In the genomic region with DNA sequence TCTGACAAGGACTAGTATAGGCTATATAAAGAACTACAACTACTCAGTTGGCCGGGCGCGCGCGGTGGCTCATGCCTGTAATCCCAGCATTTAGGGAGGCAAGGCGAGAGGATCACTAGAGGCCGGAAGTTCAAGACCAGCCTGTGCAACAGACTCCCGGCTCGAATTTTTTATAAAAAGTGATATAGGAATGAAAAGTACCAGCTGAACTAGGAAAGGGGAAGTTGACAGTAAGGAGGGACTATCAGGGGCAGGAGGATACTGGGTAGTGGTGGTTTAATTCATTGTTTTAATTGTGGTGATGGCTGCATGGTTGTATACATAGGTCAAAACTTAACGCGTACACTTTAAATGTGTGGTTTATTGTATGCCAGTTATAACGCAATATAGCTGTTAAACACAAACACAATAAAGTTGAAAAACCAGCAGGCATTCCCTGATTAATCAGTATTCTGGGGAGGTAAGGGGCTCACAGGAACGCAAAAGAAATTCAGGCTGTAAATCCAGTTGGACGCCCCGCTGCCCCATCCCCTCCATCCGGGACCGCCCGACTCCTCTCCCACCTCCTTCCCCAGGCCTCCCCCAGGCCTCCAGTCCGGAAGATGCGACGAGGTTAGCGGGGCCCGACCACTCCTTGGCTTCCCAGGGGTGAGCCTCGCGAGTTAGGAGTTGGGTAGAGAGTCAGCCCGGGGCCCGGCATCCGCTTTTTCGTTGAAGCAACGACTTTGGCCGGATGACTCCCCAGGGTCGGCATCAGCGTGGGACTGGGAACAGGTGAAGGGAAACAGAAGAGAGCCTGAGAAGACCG, we compare ENCODE assay signal across 1 cellular context.
TF ChIP-seq lines count a peak whose summit lies in the region.

No MANE protein-coding gene starts in this region.

TF ChIP-seq in GM12878, 131 proteins besides CTCF, POLR2A, EP300 and RAD21 (continued from another document and continues in another):
- TF ChIP-seq, protein P1, sequence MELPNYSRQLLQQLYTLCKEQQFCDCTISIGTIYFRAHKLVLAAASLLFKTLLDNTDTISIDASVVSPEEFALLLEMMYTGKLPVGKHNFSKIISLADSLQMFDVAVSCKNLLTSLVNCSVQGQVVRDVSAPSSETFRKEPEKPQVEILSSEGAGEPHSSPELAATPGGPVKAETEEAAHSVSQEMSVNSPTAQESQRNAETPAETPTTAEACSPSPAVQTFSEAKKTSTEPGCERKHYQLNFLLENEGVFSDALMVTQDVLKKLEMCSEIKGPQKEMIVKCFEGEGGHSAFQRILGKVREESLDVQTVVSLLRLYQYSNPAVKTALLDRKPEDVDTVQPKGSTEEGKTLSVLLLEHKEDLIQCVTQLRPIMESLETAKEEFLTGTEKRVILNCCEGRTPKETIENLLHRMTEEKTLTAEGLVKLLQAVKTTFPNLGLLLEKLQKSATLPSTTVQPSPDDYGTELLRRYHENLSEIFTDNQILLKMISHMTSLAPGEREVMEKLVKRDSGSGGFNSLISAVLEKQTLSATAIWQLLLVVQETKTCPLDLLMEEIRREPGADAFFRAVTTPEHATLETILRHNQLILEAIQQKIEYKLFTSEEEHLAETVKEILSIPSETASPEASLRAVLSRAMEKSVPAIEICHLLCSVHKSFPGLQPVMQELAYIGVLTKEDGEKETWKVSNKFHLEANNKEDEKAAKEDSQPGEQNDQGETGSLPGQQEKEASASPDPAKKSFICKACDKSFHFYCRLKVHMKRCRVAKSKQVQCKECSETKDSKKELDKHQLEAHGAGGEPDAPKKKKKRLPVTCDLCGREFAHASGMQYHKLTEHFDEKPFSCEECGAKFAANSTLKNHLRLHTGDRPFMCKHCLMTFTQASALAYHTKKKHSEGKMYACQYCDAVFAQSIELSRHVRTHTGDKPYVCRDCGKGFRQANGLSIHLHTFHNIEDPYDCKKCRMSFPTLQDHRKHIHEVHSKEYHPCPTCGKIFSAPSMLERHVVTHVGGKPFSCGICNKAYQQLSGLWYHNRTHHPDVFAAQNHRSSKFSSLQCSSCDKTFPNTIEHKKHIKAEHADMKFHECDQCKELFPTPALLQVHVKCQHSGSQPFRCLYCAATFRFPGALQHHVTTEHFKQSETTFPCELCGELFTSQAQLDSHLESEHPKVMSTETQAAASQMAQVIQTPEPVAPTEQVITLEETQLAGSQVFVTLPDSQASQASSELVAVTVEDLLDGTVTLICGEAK (IDR thresholded peaks at IDR 0.05; ENCODE audit: borderline replicate concordance) = no peak
- TF ChIP-seq NFIC (IDR thresholded peaks at IDR 0.05; ENCODE audit: low read depth, low read length) = peak; percentile 73; the same call in 1 of the 2 replicates
- TF ChIP-seq, protein P2, sequence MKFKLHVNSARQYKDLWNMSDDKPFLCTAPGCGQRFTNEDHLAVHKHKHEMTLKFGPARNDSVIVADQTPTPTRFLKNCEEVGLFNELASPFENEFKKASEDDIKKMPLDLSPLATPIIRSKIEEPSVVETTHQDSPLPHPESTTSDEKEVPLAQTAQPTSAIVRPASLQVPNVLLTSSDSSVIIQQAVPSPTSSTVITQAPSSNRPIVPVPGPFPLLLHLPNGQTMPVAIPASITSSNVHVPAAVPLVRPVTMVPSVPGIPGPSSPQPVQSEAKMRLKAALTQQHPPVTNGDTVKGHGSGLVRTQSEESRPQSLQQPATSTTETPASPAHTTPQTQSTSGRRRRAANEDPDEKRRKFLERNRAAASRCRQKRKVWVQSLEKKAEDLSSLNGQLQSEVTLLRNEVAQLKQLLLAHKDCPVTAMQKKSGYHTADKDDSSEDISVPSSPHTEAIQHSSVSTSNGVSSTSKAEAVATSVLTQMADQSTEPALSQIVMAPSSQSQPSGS (IDR thresholded peaks at IDR 0.05; ENCODE audit: low read length) = no peak
- no peak for TF ChIP-seq MYB (IDR thresholded peaks at IDR 0.05; ENCODE audit: borderline replicate concordance, low read depth, low read length)
- TF ChIP-seq TCF12 (IDR thresholded peaks at IDR 0.05; ENCODE audit: low read depth, low read length) = no peak
- TF ChIP-seq BCLAF1 (IDR thresholded peaks at IDR 0.05) = peak; percentile 94
- no peak for TF ChIP-seq RCOR1 (conservative IDR thresholded peaks at IDR 0.05; ENCODE audit: low read depth, low read length)
- no peak for TF ChIP-seq RUNX3 (IDR thresholded peaks at IDR 0.05; ENCODE audit: low read length)
- no peak for TF ChIP-seq HDAC6 (IDR thresholded peaks at IDR 0.05; ENCODE audit: unreplicated experiment)
- TF ChIP-seq ZNF622 (IDR thresholded peaks at IDR 0.05) = no peak
- no peak for TF ChIP-seq USF2 (IDR thresholded peaks at IDR 0.05; ENCODE audit: borderline replicate concordance, low read depth, low read length)
- no peak for TF ChIP-seq NR2C1 (IDR thresholded peaks at IDR 0.05)
- no peak for TF ChIP-seq RBBP5 (conservative IDR thresholded peaks at IDR 0.05)
- 0 out of 2 replicates have a peak, but pooled peaks have one; percentile 53 for TF ChIP-seq WRNIP1 (IDR thresholded peaks at IDR 0.05; ENCODE audit: borderline replicate concordance, low read depth, low read length)
- TF ChIP-seq, protein P3, sequence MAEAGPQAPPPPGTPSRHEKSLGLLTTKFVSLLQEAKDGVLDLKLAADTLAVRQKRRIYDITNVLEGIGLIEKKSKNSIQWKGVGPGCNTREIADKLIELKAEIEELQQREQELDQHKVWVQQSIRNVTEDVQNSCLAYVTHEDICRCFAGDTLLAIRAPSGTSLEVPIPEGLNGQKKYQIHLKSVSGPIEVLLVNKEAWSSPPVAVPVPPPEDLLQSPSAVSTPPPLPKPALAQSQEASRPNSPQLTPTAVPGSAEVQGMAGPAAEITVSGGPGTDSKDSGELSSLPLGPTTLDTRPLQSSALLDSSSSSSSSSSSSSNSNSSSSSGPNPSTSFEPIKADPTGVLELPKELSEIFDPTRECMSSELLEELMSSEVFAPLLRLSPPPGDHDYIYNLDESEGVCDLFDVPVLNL (IDR thresholded peaks at IDR 0.05; ENCODE audit: low read depth, low read length) = 0 out of 2 replicates have a peak, but pooled peaks have one; percentile 48
- TF ChIP-seq FOXK2 (IDR thresholded peaks at IDR 0.05) = peak; percentile 98
- TF ChIP-seq ZBED1 (IDR thresholded peaks at IDR 0.05; ENCODE audit: borderline replicate concordance) = no peak
- TF ChIP-seq EZH2 (IDR thresholded peaks at IDR 0.05; ENCODE audit: borderline replicate concordance, control insufficient read depth, low read depth, low read length) = no peak
- TF ChIP-seq CBX3 (IDR thresholded peaks at IDR 0.05; ENCODE audit: borderline replicate concordance, low read depth) = no peak
- TF ChIP-seq MAX (IDR thresholded peaks at IDR 0.05; ENCODE audit: low read depth, low read length) = no peak
- TF ChIP-seq KLF5 (IDR thresholded peaks at IDR 0.05; ENCODE audit: partially characterized antibody) = peak; percentile 99
- 0 out of 2 replicates have a peak, but pooled peaks have one; percentile 9 for TF ChIP-seq ESRRA (IDR thresholded peaks at IDR 0.05; ENCODE audit: low read length)
- TF ChIP-seq ZBTB11 (CRISPR knock-in tag; IDR thresholded peaks at IDR 0.05) = 0 out of 2 replicates have a peak, but pooled peaks have one; percentile 3
- TF ChIP-seq, protein P4, sequence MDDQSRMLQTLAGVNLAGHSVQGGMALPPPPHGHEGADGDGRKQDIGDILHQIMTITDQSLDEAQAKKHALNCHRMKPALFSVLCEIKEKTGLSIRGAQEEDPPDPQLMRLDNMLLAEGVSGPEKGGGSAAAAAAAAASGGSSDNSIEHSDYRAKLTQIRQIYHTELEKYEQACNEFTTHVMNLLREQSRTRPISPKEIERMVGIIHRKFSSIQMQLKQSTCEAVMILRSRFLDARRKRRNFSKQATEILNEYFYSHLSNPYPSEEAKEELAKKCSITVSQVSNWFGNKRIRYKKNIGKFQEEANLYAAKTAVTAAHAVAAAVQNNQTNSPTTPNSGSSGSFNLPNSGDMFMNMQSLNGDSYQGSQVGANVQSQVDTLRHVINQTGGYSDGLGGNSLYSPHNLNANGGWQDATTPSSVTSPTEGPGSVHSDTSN (IDR thresholded peaks at IDR 0.05; ENCODE audit: insufficient replicate concordance, low read depth, low read length) = no peak
- TF ChIP-seq LARP7 (IDR thresholded peaks at IDR 0.05) = no peak; the same call in none of the 2 replicates
- TF ChIP-seq NR2F1 (conservative IDR thresholded peaks at IDR 0.05) = peak; percentile 43; the same call in 1 of the 2 replicates
- TF ChIP-seq NFYA (IDR thresholded peaks at IDR 0.05; ENCODE audit: borderline replicate concordance, low read depth, low read length) = no peak
- TF ChIP-seq, protein P5, sequence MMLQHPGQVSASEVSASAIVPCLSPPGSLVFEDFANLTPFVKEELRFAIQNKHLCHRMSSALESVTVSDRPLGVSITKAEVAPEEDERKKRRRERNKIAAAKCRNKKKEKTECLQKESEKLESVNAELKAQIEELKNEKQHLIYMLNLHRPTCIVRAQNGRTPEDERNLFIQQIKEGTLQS (IDR thresholded peaks at IDR 0.05; ENCODE audit: borderline replicate concordance, extremely low read depth, low read depth, low read length) = no peak
- TF ChIP-seq NKRF (conservative IDR thresholded peaks at IDR 0.05) = peak; percentile 42
- peak; percentile 99 for TF ChIP-seq ATF7 (IDR thresholded peaks at IDR 0.05; ENCODE audit: low read depth)
- TF ChIP-seq TAF1 (IDR thresholded peaks at IDR 0.05; ENCODE audit: borderline replicate concordance, low read depth, low read length) = peak; percentile 79
- peak; percentile 94 to 96 for TF ChIP-seq BHLHE40 (IDR thresholded peaks at IDR 0.05; ENCODE audit: borderline replicate concordance in 1 of 2, low read depth in 2 of 2, low read length in 1 of 2)
- no peak for TF ChIP-seq ZNF217 (IDR thresholded peaks at IDR 0.05)
- 0 out of 2 replicates have a peak, but pooled peaks have one; percentile 11 for TF ChIP-seq STAT1 (conservative IDR thresholded peaks at IDR 0.05)
- TF ChIP-seq RELA (IDR thresholded peaks at IDR 0.05; ENCODE audit: borderline replicate concordance, partially characterized antibody) = no peak
